In genomic region chr19:55325172-55325571, GRCh38 we compare ENCODE assay signal across 16 cellular contexts. TPM values are rescaled to one million over a fixed set of nuclear protein-coding genes. Genes with fewer than 3 reads are reported as not detected.
DNase-seq lines count a peak whose midpoint lies in the region; ATAC-seq and TF ChIP-seq lines count a peak whose summit lies in the region.
"Had no signal": no experiment of that assay in that cellular context is flagged by ENCODE, and none has a peak within 500 bp of the region (broad histone marks: within the 10 kb centered on the region; RNA-seq: fewer than 3 reads in every experiment).

Gene TMEM150B, minus strand, starts transcription at chr19:55325341. Its CDS starts 4,305 bp downstream, at chr19:55321036.

- peaks cover 16% of the 10 kb centered on the region for H3K27me3 Mint-ChIP-seq in activated CD4-positive, alpha-beta T cell treated with anti-CD3 and anti-CD28 coated beads, Interleukin-2, amount 10 ng/mL, durations not matched to agents 24 days and 14 days

- WGBS in lung, 2 donors = 47 to 69% methylated on average over 14 of the region's 14 CpGs

- H3K4me1 ChIP-seq in lung (ENCODE audit: control insufficient read depth in 2 of 2, insufficient read depth in 2 of 2, low read length in 2 of 2) = peaks cover 0 to 4% of the 10 kb centered on the region in 2 donors

- no peak for DNase-seq in activated CD4-positive, alpha-beta T cell treated with anti-CD3 and anti-CD28 coated beads, Interleukin-2, amount 10 ng/mL, durations not matched to agents 24 days and 14 days
- DNase-seq in activated CD4-positive, alpha-beta T cell treated with anti-CD3 and anti-CD28 coated beads, Interleukin-2, amount 50 U/mL, for 1 hour = no peak
- DNase-seq in OCI-M1 (lab: John Stamatoyannopoulos, UW) (peak; percentile 33), lung (ENCODE audit: low spot score) (no peak), GOT3 (lab: John Stamatoyannopoulos, UW) (no peak), amygdala (lab: John Stamatoyannopoulos, UW) (no peak)
- DNase-seq in stimulated activated effector memory CD8-positive, alpha-beta T cell treated with anti-CD3 and anti-CD28 coated beads, Interleukin-12 subunit alpha, Interleukin-12 subunit beta, amount 100 ng/mL, for 72 hours (ENCODE audit: low spot score in 2 of 2) = no peak
- DNase-seq: 8988T, NCI-H2029, NCI-H82, WERI-Rb-1 had no signal

- no peak for TF ChIP-seq CTCF in lung (IDR thresholded peaks at IDR 0.05; ENCODE audit: control extremely low read depth, extremely low read depth)

- H3K4me1 Mint-ChIP-seq in activated CD4-positive, alpha-beta T cell treated with anti-CD3 and anti-CD28 coated beads, Interleukin-2, amount 10 ng/mL, durations not matched to agents 24 days and 14 days = peaks cover 5% of the 10 kb centered on the region
- H3K4me1 Mint-ChIP-seq in stimulated activated effector memory CD8-positive, alpha-beta T cell treated with anti-CD3 and anti-CD28 coated beads, Interleukin-12 subunit alpha, Interleukin-12 subunit beta, amount 100 ng/mL, for 72 hours = peaks cover 9% of the 10 kb centered on the region

- H3K9me3 ChIP-seq in lung (ENCODE audit: control insufficient read depth in 2 of 2, insufficient read depth in 1 of 2, low read length in 1 of 2) = no peaks in the 10 kb centered on the region

- H3K36me3 Mint-ChIP-seq in activated CD4-positive, alpha-beta T cell treated with anti-CD3 and anti-CD28 coated beads, Interleukin-2, amount 10 ng/mL, durations not matched to agents 24 days and 14 days (ENCODE audit: low read depth) = no peaks in the 10 kb centered on the region
- H3K36me3 Mint-ChIP-seq in stimulated activated effector memory CD8-positive, alpha-beta T cell treated with anti-CD3 and anti-CD28 coated beads, Interleukin-12 subunit alpha, Interleukin-12 subunit beta, amount 100 ng/mL, for 72 hours = no peaks in the 10 kb centered on the region

- intact Hi-C loops in activated CD4-positive, alpha-beta T cell treated with anti-CD3 and anti-CD28 coated beads, Interleukin-2, amount 10 ng/mL, durations not matched to agents 24 days and 14 days (cut with micrococcal nuclease) = no loop called here

- H3K36me3 ChIP-seq in lung (ENCODE audit: control insufficient read depth in 2 of 2, insufficient read depth in 2 of 2, low read length in 2 of 2) = no peaks in the 10 kb centered on the region
- H3K36me3 ChIP-seq: WERI-Rb-1 had no signal

- H3K27ac ChIP-seq in lung (ENCODE audit: low read depth in 1 of 2, low read length in 1 of 2) = peak within 1 kb of the TSS in 1 of 2 donors; percentile 68
- H3K27ac ChIP-seq: WERI-Rb-1 had no signal

- no peak within 1 kb of the TSS for H3K4me3 Mint-ChIP-seq in activated CD4-positive, alpha-beta T cell treated with anti-CD3 and anti-CD28 coated beads, Interleukin-2, amount 10 ng/mL, durations not matched to agents 24 days and 14 days
- H3K4me3 Mint-ChIP-seq in stimulated activated effector memory CD8-positive, alpha-beta T cell treated with anti-CD3 and anti-CD28 coated beads, Interleukin-12 subunit alpha, Interleukin-12 subunit beta, amount 100 ng/mL, for 72 hours = no peak within 1 kb of the TSS
- H3K4me3 Mint-ChIP-seq: stimulated activated naive CD8-positive, alpha-beta T cell treated with anti-CD3 and anti-CD28 coated beads, Interleukin-15, Interleukin-2, amounts not matched to agents 100 ng/mL and 50 ng/mL, for 24 hours had no signal

- ATAC-seq in lung (ENCODE audit: insufficient read depth, low FRiP score) = no peak
- no peak for ATAC-seq in stimulated activated effector memory CD8-positive, alpha-beta T cell treated with anti-CD3 and anti-CD28 coated beads, Interleukin-12 subunit alpha, Interleukin-12 subunit beta, amount 100 ng/mL, for 72 hours
- no peak for ATAC-seq in HG03571 (IDR thresholded peaks at IDR 0.05; ENCODE audit: unreplicated experiment)

- peak within 1 kb of the TSS; percentile 25 for H3K27ac Mint-ChIP-seq in activated CD4-positive, alpha-beta T cell treated with anti-CD3 and anti-CD28 coated beads, Interleukin-2, amount 10 ng/mL, durations not matched to agents 24 days and 14 days
- peak within 1 kb of the TSS; percentile 34 for H3K27ac Mint-ChIP-seq in stimulated activated effector memory CD8-positive, alpha-beta T cell treated with anti-CD3 and anti-CD28 coated beads, Interleukin-12 subunit alpha, Interleukin-12 subunit beta, amount 100 ng/mL, for 72 hours
- H3K27ac Mint-ChIP-seq: stimulated activated naive CD8-positive, alpha-beta T cell treated with anti-CD3 and anti-CD28 coated beads, Interleukin-15, Interleukin-2, amounts not matched to agents 100 ng/mL and 50 ng/mL, for 24 hours had no signal

- H3K9me3 Mint-ChIP-seq in activated CD4-positive, alpha-beta T cell treated with anti-CD3 and anti-CD28 coated beads, Interleukin-2, amount 10 ng/mL, durations not matched to agents 24 days and 14 days = no peaks in the 10 kb centered on the region
- no peaks in the 10 kb centered on the region for H3K9me3 Mint-ChIP-seq in stimulated activated effector memory CD8-positive, alpha-beta T cell treated with anti-CD3 and anti-CD28 coated beads, Interleukin-12 subunit alpha, Interleukin-12 subunit beta, amount 100 ng/mL, for 72 hours
- H3K9me3 Mint-ChIP-seq: stimulated activated naive CD8-positive, alpha-beta T cell treated with anti-CD3 and anti-CD28 coated beads, Interleukin-15, Interleukin-2, amounts not matched to agents 100 ng/mL and 50 ng/mL, for 24 hours had no signal

- no peaks in the 10 kb centered on the region for H3K27me3 ChIP-seq in lung (ENCODE audit: control insufficient read depth, insufficient read depth)

- no peak within 1 kb of the TSS for H3K4me3 ChIP-seq in lung

RNA-seq across cellular contexts. Expression of gene TMEM150B, which starts in this region (rescaled TPM):
- 0.28 and 0.69 TPM in 2 replicates for total RNA-seq in activated CD4-positive, alpha-beta T cell treated with anti-CD3 and anti-CD28 coated beads, Interleukin-2, amount 10 ng/mL, durations not matched to agents 24 days and 14 days
- total RNA-seq in lung = 10 to 100 TPM in 1 of 2 donors, 1 to 10 TPM in 1; 2.3 to 20.6 TPM
- 10 to 100 TPM; 13.4 to 23.0 TPM for polyA plus RNA-seq in lung
- total RNA-seq: endothelial cell of umbilical vein, G401, SK-MEL-5 had no signal
- polyA plus RNA-seq: endothelial cell of umbilical vein had no signal
